In the genomic region with DNA sequence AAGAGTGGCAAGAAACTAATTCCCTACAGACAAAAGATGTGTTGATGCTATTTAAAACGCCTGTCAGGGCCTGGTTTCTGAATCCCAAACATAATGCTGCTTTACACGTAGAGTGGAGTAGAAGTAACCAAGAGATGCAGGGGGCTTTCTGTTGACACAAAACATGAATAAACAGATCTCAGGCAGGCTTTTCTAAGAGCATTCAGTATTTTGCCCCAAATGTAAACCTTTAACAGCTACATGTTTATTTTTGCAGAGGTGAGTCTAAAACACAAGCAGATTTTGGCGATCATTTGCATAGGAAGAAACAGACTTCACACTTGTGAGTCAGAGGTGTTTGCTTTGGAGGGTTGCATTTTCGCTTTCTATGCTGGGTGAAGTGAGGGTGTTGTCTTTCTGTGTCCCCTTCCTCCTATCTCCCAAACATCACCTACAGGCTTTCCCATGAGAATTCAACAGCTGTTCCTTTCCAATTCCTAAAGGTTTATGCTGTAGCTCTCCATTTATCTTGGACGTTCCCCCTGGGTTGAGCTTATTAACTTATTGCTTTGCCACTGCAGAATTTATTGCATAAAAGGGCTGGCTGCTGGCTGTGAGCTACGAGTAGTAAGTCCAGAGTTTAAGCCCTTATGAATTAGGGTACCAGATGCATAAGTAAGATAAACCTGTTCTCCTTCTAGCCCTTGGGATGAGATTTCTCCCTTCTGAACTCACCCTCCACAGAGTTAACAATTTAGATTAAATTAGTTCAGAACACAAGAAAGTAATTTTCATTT, we compare ENCODE assay signal across 9 cellular contexts.
A peak's percentile ranks its signal among the peaks of the same experiment; 100 is the strongest.
DNase-seq lines count a peak whose midpoint lies in the region; ATAC-seq and TF ChIP-seq lines count a peak whose summit lies in the region.
"Had no signal": no experiment of that assay in that cellular context is flagged by ENCODE, and none has a peak within 500 bp of the region (broad histone marks: within the 10 kb centered on the region; RNA-seq: fewer than 3 reads in every experiment).

No MANE protein-coding gene starts in this region.

- ATAC-seq in stimulated activated naive CD8-positive, alpha-beta T cell treated with anti-CD3 and anti-CD28 coated beads, Interleukin-15, Interleukin-2, amounts not matched to agents 100 U/mL and 50 U/mL, for 24 hours = no peak
- peak; percentile 96 for ATAC-seq in HG03060 (IDR thresholded peaks at IDR 0.05; ENCODE audit: low read depth, unreplicated experiment)
- ATAC-seq in SK-N-SH treated with all-trans-retinoic acid at 6 μM for 48 hours = no peak

- H3K4me3 Mint-ChIP-seq in stimulated activated naive CD8-positive, alpha-beta T cell treated with anti-CD3 and anti-CD28 coated beads, Interleukin-15, Interleukin-2, amounts not matched to agents 100 ng/mL and 50 ng/mL, for 24 hours = peak overlapping the region; percentile 32

- no peak overlapping the region for H3K27ac Mint-ChIP-seq in stimulated activated naive CD8-positive, alpha-beta T cell treated with anti-CD3 and anti-CD28 coated beads, Interleukin-15, Interleukin-2, amounts not matched to agents 100 ng/mL and 50 ng/mL, for 24 hours

- peaks cover 5% of the 10 kb centered on the region for H3K9me3 Mint-ChIP-seq in stimulated activated naive CD8-positive, alpha-beta T cell treated with anti-CD3 and anti-CD28 coated beads, Interleukin-15, Interleukin-2, amounts not matched to agents 100 ng/mL and 50 ng/mL, for 24 hours

- H3K36me3 Mint-ChIP-seq in stimulated activated naive CD8-positive, alpha-beta T cell treated with anti-CD3 and anti-CD28 coated beads, Interleukin-15, Interleukin-2, amounts not matched to agents 100 ng/mL and 50 ng/mL, for 24 hours (ENCODE audit: low read depth) = no peaks in the 10 kb centered on the region

- no peaks in the 10 kb centered on the region for H3K27me3 Mint-ChIP-seq in stimulated activated naive CD8-positive, alpha-beta T cell treated with anti-CD3 and anti-CD28 coated beads, Interleukin-15, Interleukin-2, amounts not matched to agents 100 ng/mL and 50 ng/mL, for 24 hours

- H3K4me1 Mint-ChIP-seq in stimulated activated naive CD8-positive, alpha-beta T cell treated with anti-CD3 and anti-CD28 coated beads, Interleukin-15, Interleukin-2, amounts not matched to agents 100 ng/mL and 50 ng/mL, for 24 hours (ENCODE audit: low read depth) = peaks cover 10% of the 10 kb centered on the region

- no peak for DNase-seq in stimulated activated naive CD8-positive, alpha-beta T cell treated with anti-CD3 and anti-CD28 coated beads, Interleukin-15, Interleukin-2, amounts not matched to agents 100 U/mL and 50 U/mL, for 24 hours
- peak; percentile 11 for DNase-seq in SK-N-DZ (ENCODE audit: low spot score)
- DNase-seq in activated naive CD4-positive, alpha-beta T cell treated with anti-CD3 and anti-CD28 coated beads, Interleukin-2, amount 50 U/mL, for 16 hours = no peak
- DNase-seq in activated effector memory CD4-positive, alpha-beta T cell treated with Interleukin-2 at 50 U/mL for 16 hours = no peak
- no peak for DNase-seq in activated CD4-positive, alpha-beta T cell treated with anti-CD3 and anti-CD28 coated beads, Interleukin-2, amount 50 U/mL, for 1 hour
- DNase-seq: activated naive CD4-positive, alpha-beta T cell treated with Interleukin-2 at 50 U/mL for 16 hours had no signal

TF ChIP-seq in SK-N-SH treated with all-trans-retinoic acid at 6 μM for 48 hours, 23 proteins besides CTCF, POLR2A, EP300 and RAD21:
- TF ChIP-seq ISL1 (CRISPR knock-in tag; IDR thresholded peaks at IDR 0.05) (no peak), ARNTL (CRISPR knock-in tag; IDR thresholded peaks at IDR 0.05; ENCODE audit: borderline replicate concordance, low read depth) (no peak), ESRRG (CRISPR knock-in tag; IDR thresholded peaks at IDR 0.05) (no peak), OSR1 (CRISPR knock-in tag; IDR thresholded peaks at IDR 0.05) (no peak), BACH2 (CRISPR knock-in tag; IDR thresholded peaks at IDR 0.05; ENCODE audit: borderline replicate concordance) (no peak), ZFP3 (CRISPR knock-in tag; IDR thresholded peaks at IDR 0.05) (no peak), TOX (CRISPR knock-in tag; IDR thresholded peaks at IDR 0.05; ENCODE audit: borderline replicate concordance) (no peak), ZNF8 (CRISPR knock-in tag; IDR thresholded peaks at IDR 0.05) (no peak), RARB (CRISPR knock-in tag; IDR thresholded peaks at IDR 0.05) (no peak), TCF4 (CRISPR knock-in tag; IDR thresholded peaks at IDR 0.05; ENCODE audit: borderline replicate concordance) (no peak), CSDC2 (CRISPR knock-in tag; IDR thresholded peaks at IDR 0.05) (no peak)
- TF ChIP-seq, protein P1, sequence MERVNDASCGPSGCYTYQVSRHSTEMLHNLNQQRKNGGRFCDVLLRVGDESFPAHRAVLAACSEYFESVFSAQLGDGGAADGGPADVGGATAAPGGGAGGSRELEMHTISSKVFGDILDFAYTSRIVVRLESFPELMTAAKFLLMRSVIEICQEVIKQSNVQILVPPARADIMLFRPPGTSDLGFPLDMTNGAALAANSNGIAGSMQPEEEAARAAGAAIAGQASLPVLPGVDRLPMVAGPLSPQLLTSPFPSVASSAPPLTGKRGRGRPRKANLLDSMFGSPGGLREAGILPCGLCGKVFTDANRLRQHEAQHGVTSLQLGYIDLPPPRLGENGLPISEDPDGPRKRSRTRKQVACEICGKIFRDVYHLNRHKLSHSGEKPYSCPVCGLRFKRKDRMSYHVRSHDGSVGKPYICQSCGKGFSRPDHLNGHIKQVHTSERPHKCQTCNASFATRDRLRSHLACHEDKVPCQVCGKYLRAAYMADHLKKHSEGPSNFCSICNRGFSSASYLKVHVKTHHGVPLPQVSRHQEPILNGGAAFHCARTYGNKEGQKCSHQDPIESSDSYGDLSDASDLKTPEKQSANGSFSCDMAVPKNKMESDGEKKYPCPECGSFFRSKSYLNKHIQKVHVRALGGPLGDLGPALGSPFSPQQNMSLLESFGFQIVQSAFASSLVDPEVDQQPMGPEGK (CRISPR knock-in tag; IDR thresholded peaks at IDR 0.05; ENCODE audit: borderline replicate concordance) = no peak
